3 cellular contexts compared by ENCODE assay signal in the genomic region with DNA sequence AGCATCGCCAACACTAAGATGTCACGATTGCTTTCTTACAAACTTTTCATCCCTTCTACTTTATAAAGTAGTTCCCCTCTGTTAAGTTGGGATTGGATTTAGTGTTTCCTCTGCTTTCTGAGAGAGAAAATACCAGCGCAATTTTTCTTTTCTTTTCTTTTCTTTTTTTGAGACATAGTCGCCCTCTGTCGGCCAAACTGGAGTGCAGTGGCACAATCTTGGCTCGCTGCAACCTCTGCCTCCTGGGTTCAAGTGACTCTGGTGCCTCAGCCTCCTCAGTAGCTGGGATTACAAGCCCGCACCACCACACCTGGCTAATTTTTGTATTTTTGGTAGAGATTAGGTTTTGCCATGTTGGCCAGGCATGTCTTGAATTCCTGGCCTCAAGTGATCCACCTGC.
TF ChIP-seq lines count a peak whose summit lies in the region.

No MANE protein-coding gene starts in this region.

TF ChIP-seq in A549, 52 proteins besides CTCF, POLR2A, EP300 and RAD21:
- TF ChIP-seq, protein P1, sequence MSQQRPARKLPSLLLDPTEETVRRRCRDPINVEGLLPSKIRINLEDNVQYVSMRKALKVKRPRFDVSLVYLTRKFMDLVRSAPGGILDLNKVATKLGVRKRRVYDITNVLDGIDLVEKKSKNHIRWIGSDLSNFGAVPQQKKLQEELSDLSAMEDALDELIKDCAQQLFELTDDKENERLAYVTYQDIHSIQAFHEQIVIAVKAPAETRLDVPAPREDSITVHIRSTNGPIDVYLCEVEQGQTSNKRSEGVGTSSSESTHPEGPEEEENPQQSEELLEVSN (IDR thresholded peaks at IDR 0.05; ENCODE audit: borderline replicate concordance, low read depth), result no peak
- TF ChIP-seq, protein P2, sequence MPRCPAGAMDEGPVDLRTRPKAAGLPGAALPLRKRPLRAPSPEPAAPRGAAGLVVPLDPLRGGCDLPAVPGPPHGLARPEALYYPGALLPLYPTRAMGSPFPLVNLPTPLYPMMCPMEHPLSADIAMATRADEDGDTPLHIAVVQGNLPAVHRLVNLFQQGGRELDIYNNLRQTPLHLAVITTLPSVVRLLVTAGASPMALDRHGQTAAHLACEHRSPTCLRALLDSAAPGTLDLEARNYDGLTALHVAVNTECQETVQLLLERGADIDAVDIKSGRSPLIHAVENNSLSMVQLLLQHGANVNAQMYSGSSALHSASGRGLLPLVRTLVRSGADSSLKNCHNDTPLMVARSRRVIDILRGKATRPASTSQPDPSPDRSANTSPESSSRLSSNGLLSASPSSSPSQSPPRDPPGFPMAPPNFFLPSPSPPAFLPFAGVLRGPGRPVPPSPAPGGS (IDR thresholded peaks at IDR 0.05), result no peak
- TF ChIP-seq ZNF302 (CRISPR knock-in tag; IDR thresholded peaks at IDR 0.05) (no peak), FOSB (CRISPR knock-in tag; IDR thresholded peaks at IDR 0.05) (no peak), CBX2 (IDR thresholded peaks at IDR 0.05; ENCODE audit: borderline replicate concordance, low read depth) (no peak), RNF2 (IDR thresholded peaks at IDR 0.05; ENCODE audit: borderline replicate concordance, low read depth) (no peak), MAX (IDR thresholded peaks at IDR 0.05) (no peak), EHMT2 (IDR thresholded peaks at IDR 0.05; ENCODE audit: low read depth) (no peak)

TF ChIP-seq in HCT116, 20 proteins besides CTCF, POLR2A, EP300 and RAD21:
- TF ChIP-seq SRF (IDR thresholded peaks at IDR 0.05; ENCODE audit: low read depth), result no peak
- no peak for TF ChIP-seq EGR1 (IDR thresholded peaks at IDR 0.05; ENCODE audit: low read depth)
- no peak for TF ChIP-seq POLR2AphosphoS5 (IDR thresholded peaks at IDR 0.05; ENCODE audit: low read depth, low read length)
- TF ChIP-seq ELF1 (IDR thresholded peaks at IDR 0.05; ENCODE audit: borderline replicate concordance, low read depth), result no peak
- no peak for TF ChIP-seq ZFX (IDR thresholded peaks at IDR 0.05)
- TF ChIP-seq TCF7L2 (IDR thresholded peaks at IDR 0.05; ENCODE audit: borderline replicate concordance, extremely low read depth, insufficient read depth, insufficient read length), result no peak
- TF ChIP-seq, protein P3, sequence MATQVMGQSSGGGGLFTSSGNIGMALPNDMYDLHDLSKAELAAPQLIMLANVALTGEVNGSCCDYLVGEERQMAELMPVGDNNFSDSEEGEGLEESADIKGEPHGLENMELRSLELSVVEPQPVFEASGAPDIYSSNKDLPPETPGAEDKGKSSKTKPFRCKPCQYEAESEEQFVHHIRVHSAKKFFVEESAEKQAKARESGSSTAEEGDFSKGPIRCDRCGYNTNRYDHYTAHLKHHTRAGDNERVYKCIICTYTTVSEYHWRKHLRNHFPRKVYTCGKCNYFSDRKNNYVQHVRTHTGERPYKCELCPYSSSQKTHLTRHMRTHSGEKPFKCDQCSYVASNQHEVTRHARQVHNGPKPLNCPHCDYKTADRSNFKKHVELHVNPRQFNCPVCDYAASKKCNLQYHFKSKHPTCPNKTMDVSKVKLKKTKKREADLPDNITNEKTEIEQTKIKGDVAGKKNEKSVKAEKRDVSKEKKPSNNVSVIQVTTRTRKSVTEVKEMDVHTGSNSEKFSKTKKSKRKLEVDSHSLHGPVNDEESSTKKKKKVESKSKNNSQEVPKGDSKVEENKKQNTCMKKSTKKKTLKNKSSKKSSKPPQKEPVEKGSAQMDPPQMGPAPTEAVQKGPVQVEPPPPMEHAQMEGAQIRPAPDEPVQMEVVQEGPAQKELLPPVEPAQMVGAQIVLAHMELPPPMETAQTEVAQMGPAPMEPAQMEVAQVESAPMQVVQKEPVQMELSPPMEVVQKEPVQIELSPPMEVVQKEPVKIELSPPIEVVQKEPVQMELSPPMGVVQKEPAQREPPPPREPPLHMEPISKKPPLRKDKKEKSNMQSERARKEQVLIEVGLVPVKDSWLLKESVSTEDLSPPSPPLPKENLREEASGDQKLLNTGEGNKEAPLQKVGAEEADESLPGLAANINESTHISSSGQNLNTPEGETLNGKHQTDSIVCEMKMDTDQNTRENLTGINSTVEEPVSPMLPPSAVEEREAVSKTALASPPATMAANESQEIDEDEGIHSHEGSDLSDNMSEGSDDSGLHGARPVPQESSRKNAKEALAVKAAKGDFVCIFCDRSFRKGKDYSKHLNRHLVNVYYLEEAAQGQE (IDR thresholded peaks at IDR 0.05; ENCODE audit: low read depth), result no peak
- no peak for TF ChIP-seq SP1 (IDR thresholded peaks at IDR 0.05; ENCODE audit: low read depth)
- TF ChIP-seq EZH2 (IDR thresholded peaks at IDR 0.05), result no peak
- TF ChIP-seq ZNF274 (IDR thresholded peaks at IDR 0.05; ENCODE audit: low read depth, low read length), result no peak
- no peak for TF ChIP-seq CEBPB (IDR thresholded peaks at IDR 0.05; ENCODE audit: low read depth)
- TF ChIP-seq YY1 (IDR thresholded peaks at IDR 0.05; ENCODE audit: extremely low read depth, insufficient replicate concordance, low read depth, low read length), result no peak
- no peak for TF ChIP-seq EZH2phosphoT487 (IDR thresholded peaks at IDR 0.05; ENCODE audit: borderline replicate concordance)
- TF ChIP-seq CBX3 (IDR thresholded peaks at IDR 0.05; ENCODE audit: low read depth), result no peak
- TF ChIP-seq MAX (IDR thresholded peaks at IDR 0.05), result no peak
- TF ChIP-seq JUND (IDR thresholded peaks at IDR 0.05), result no peak
- no peak for TF ChIP-seq FOSL1 (IDR thresholded peaks at IDR 0.05; ENCODE audit: low read depth)
- TF ChIP-seq SIN3A (IDR thresholded peaks at IDR 0.05; ENCODE audit: low read depth), result no peak

TF ChIP-seq in SK-N-SH treated with all-trans-retinoic acid at 6 μM for 48 hours, 23 proteins besides CTCF, POLR2A, EP300 and RAD21:
- TF ChIP-seq SNAI2 (CRISPR knock-in tag; IDR thresholded peaks at IDR 0.05) (no peak), ZNF8 (CRISPR knock-in tag; IDR thresholded peaks at IDR 0.05) (no peak), GLIS3 (CRISPR knock-in tag; IDR thresholded peaks at IDR 0.05) (no peak), TCF4 (CRISPR knock-in tag; IDR thresholded peaks at IDR 0.05; ENCODE audit: borderline replicate concordance) (no peak), PATZ1 (CRISPR knock-in tag; IDR thresholded peaks at IDR 0.05; ENCODE audit: borderline replicate concordance) (no peak), CSDC2 (CRISPR knock-in tag; IDR thresholded peaks at IDR 0.05) (no peak)
